In the genomic region with DNA sequence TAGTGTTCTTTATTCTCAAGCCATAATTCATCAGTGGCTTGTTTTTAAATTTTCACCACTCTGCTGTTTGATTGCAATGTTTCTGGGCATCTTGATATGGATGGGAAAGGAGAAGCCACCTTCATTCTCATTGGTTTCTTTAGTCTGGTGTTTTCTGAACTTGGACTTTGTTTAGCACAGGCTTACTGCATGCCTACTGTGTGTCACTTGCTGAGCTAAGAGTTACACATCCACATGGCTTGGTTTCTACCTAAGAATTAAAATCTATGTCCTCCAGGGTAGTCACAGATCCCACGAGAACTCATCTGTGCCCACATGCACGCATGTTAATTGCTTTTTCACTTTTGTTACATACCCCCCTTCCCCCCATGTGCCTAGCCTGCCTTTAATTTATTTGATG, we compare ENCODE assay signal across 15 cellular contexts. TPM values are rescaled to one million over a fixed set of nuclear protein-coding genes. Genes with fewer than 3 reads are reported as not detected.
DNase-seq lines count a peak whose midpoint lies in the region; ATAC-seq, FAIRE-seq and TF ChIP-seq lines count a peak whose summit lies in the region.
"Had no signal": no experiment of that assay in that cellular context is flagged by ENCODE, and none has a peak within 500 bp of the region (broad histone marks: within the 10 kb centered on the region; RNA-seq: fewer than 3 reads in every experiment).

No MANE protein-coding gene starts in this region.

- peak overlapping the region in 6 of 7 donors; percentile 10 to 84 (median 40) for H3K4me3 Mint-ChIP-seq in CD8-positive, alpha-beta memory T cell
- H3K4me3 Mint-ChIP-seq: activated T-helper 1 cell treated with anti-CD3 and anti-CD28 coated beads, Interleukin-12 subunit alpha, Interleukin-12 subunit beta, Interleukin-2, Interleukin-4 antibody, amounts not matched to agents 30 ng/mL and 10 ng/mL and 1 ng/mL, durations not matched to agents 14 hours and 24 hours and 36 hours had no signal

- TF ChIP-seq CTCF in epithelial cell of esophagus (IDR thresholded peaks at IDR 0.05; ENCODE audit: insufficient read depth, low read depth, low read length, missing control alignments): no peak
- no peak for TF ChIP-seq CTCF in pancreas (IDR thresholded peaks at IDR 0.05)
- TF ChIP-seq CTCF in gastroesophageal sphincter (IDR thresholded peaks at IDR 0.05): no peak

- no peak for FAIRE-seq in pancreas (lab: Jason Lieb, UNC)
- FAIRE-seq: GM19239, RCC 7860, urothelium cell line had no signal

- peaks cover 73 to 82% (median 82%) of the 10 kb centered on the region in 3 donors for H3K4me1 Mint-ChIP-seq in CD8-positive, alpha-beta memory T cell

- no peak overlapping the region for H3K4me3 ChIP-seq in CD8-positive, alpha-beta memory T cell (ENCODE audit: low read length)
- H3K4me3 ChIP-seq in epithelial cell of esophagus (ENCODE audit: low read length) (peak overlapping the region; percentile 97), pancreas (no peak overlapping the region), gastroesophageal sphincter (no peak overlapping the region)
- H3K4me3 ChIP-seq: ascending aorta had no signal

- TF ChIP-seq POLR2A in gastroesophageal sphincter (IDR thresholded peaks at IDR 0.05): no peak

- WGBS in pancreas, 2 donors: 86 to 95% methylated on average over 2 of the region's 2 CpGs
- 95% methylated on average over 2 of the region's 2 CpGs; no CpG with 5 or more reads in 1 of the 2 donors for WGBS in gastroesophageal sphincter (ENCODE audit: low coverage in 1 of 2), 2 donors

- no peaks in the 10 kb centered on the region for H3K9me3 Mint-ChIP-seq in CD8-positive, alpha-beta memory T cell

- POLR2A ChIA-PET in CD8-positive, alpha-beta memory T cell (lab: Charles Lee): no interaction called here

- no peak for TF ChIP-seq EP300 in gastroesophageal sphincter (IDR thresholded peaks at IDR 0.05)

- H3K36me3 Mint-ChIP-seq in CD8-positive, alpha-beta memory T cell: peaks cover 0 to 25% (median 7%) of the 10 kb centered on the region in 3 donors

- no peaks in the 10 kb centered on the region for H3K27me3 ChIP-seq in CD8-positive, alpha-beta memory T cell (ENCODE audit: insufficient read depth, low read length, poor library complexity, severe bottlenecking)
- H3K27me3 ChIP-seq in pancreas (no peaks in the 10 kb centered on the region), gastroesophageal sphincter (no peaks in the 10 kb centered on the region)
- H3K27me3 ChIP-seq: ascending aorta had no signal

- CTCF ChIA-PET in CD8-positive, alpha-beta memory T cell (lab: Charles Lee): interaction anchor here (1.3 kb wide), 1 partner anchor 45 kb away, joined by 3 read pairs; no protein-coding TSS in a partner anchor

- no peak overlapping the region for H3K27ac ChIP-seq in CD8-positive, alpha-beta memory T cell (ENCODE audit: low read depth, low read length)
- H3K27ac ChIP-seq in pancreas (peak overlapping the region in 3 of 4 donors; percentile 73 to 88 (median 85)), gastroesophageal sphincter (no peak overlapping the region)
- H3K27ac ChIP-seq: ascending aorta had no signal

- intact Hi-C loops in pancreas (cut with DNase I): no loop called here

- H3K4me1 ChIP-seq in CD8-positive, alpha-beta memory T cell (ENCODE audit: insufficient read depth, low read length): peaks cover 57% of the 10 kb centered on the region
- H3K4me1 ChIP-seq in pancreas: peaks cover 29 to 47% (median 34%) of the 10 kb centered on the region in 3 donors
- H3K4me1 ChIP-seq in gastroesophageal sphincter: peaks cover 0 to 76% (median 21%) of the 10 kb centered on the region in 3 donors

- no peaks in the 10 kb centered on the region for H3K9me3 ChIP-seq in CD8-positive, alpha-beta memory T cell (ENCODE audit: low read length)
- no peaks in the 10 kb centered on the region for H3K9me3 ChIP-seq in pancreas
- no peaks in the 10 kb centered on the region for H3K9me3 ChIP-seq in gastroesophageal sphincter
- H3K9me3 ChIP-seq: ascending aorta had no signal

- DNase-seq in CD8-positive, alpha-beta memory T cell: no peak
- DNase-seq in OCI-M1 (lab: John Stamatoyannopoulos, UW) (peak; percentile 2), epithelial cell of esophagus (ENCODE audit: low read depth) (no peak), pancreas (no peak), NCI-H526 treated with DMSO at 0.1 percent for 48 hours (lab: John Stamatoyannopoulos, UW) (no peak), LoVo (ENCODE audit: low spot score) (no peak)
- DNase-seq: activated CD4-positive, alpha-beta T cell treated with anti-CD3 and anti-CD28 coated beads for 4 hours; GF-D8; SW 1271 had no signal

- no peak for ATAC-seq in pancreas
- no peak for ATAC-seq in gastroesophageal sphincter

- no peaks in the 10 kb centered on the region for H3K36me3 ChIP-seq in CD8-positive, alpha-beta memory T cell (ENCODE audit: insufficient read depth, low read length)
- no peaks in the 10 kb centered on the region for H3K36me3 ChIP-seq in pancreas
- no peaks in the 10 kb centered on the region for H3K36me3 ChIP-seq in gastroesophageal sphincter
- H3K36me3 ChIP-seq: ascending aorta had no signal

- peaks cover 0 to 3% of the 10 kb centered on the region in 2 donors for H3K27me3 Mint-ChIP-seq in CD8-positive, alpha-beta memory T cell

- H3K27ac Mint-ChIP-seq in CD8-positive, alpha-beta memory T cell: peak overlapping the region; percentile 32 to 87 (median 71)
- H3K27ac Mint-ChIP-seq: activated T-helper 1 cell treated with anti-CD3 and anti-CD28 coated beads, Interleukin-12 subunit alpha, Interleukin-12 subunit beta, Interleukin-2, Interleukin-4 antibody, amounts not matched to agents 30 ng/mL and 10 ng/mL and 1 ng/mL, durations not matched to agents 14 hours and 24 hours and 36 hours had no signal

RNA-seq across cellular contexts. Expression of gene CMIP, which starts 4.6 kb away (rescaled TPM):
- total RNA-seq in CD8-positive, alpha-beta memory T cell: 10 to 100 TPM; 23.6 to 24.4 TPM
- polyA plus RNA-seq in CD8-positive, alpha-beta memory T cell: 1.0 TPM
- total RNA-seq in pancreas: 10 to 100 TPM; 17.7 to 37.0 (median 23.1) TPM
- polyA plus RNA-seq in pancreas: 10 to 100 TPM in 1 of 2 donors, 1 to 10 TPM in 1; 9.7 to 20.2 TPM
- 10 to 100 TPM; 13.4 to 24.0 (median 19.2) TPM for total RNA-seq in gastroesophageal sphincter

Comparison
In these comparisons a context has a peak if more than half of its experiments do, and no peak if none do; other contexts are left out.
1. H3K27ac ChIP-seq: peak in pancreas (3 of 4); none in CD8-positive, alpha-beta memory T cell (single experiment) and gastroesophageal sphincter (0 of 4).